ENCODE assay signal across 20 cellular contexts in the genomic region with DNA sequence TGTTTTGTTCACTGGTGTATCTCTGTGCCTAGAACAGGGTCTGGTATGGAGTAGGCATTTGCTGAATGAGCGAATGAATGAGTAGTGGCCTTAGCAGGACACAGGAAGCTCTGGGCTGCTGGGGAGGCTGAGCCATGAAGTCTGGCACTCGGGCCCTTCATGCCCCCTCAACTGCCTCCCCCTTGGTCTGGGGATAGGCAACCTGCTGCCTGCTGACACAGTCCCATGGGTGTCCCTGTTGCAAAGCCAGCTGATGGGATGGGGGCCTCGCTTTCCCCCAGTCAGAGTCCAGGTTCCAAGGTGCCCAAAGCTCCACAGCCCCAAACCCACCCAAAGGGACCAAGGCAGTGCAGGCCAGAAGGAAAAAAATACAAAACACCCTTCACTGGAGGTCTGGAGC.
A peak's percentile ranks its signal among the peaks of the same experiment; 100 is the strongest.
DNase-seq lines count a peak whose midpoint lies in the region; ATAC-seq and TF ChIP-seq lines count a peak whose summit lies in the region.
"Had no signal": no experiment of that assay in that cellular context is flagged by ENCODE, and none has a peak within 500 bp of the region (broad histone marks: within the 10 kb centered on the region; RNA-seq: fewer than 3 reads in every experiment).

No MANE protein-coding gene starts in this region.

- peak overlapping the region in 5 of 6 donors; percentile 68 to 92 (median 83) for H3K27ac Mint-ChIP-seq in immature natural killer cell

- no peak overlapping the region for H2AFZ ChIP-seq in Loucy (ENCODE audit: low read length)
- H2AFZ ChIP-seq: GM23248 had no signal

- H3K36me3 Mint-ChIP-seq in immature natural killer cell = no peaks in the 10 kb centered on the region

- no peaks in the 10 kb centered on the region for H3K9me2 ChIP-seq in Loucy (replicated peaks; ENCODE audit: low read depth, low read length)

- H3K27me3 ChIP-seq in heart left ventricle (peaks cover 0 to 49% (median 6%) of the 10 kb centered on the region in 9 donors), Loucy (ENCODE audit: insufficient read depth, low read length, poor library complexity, severe bottlenecking) (no peaks in the 10 kb centered on the region)

- no peaks in the 10 kb centered on the region for H3K9me3 Mint-ChIP-seq in immature natural killer cell

- H3K4me2 ChIP-seq in Loucy (ENCODE audit: low read depth, low read length, poor library complexity, severe bottlenecking) = peak overlapping the region; percentile 37
- H3K4me2 ChIP-seq: A549 had no signal

- H3K4me1 Mint-ChIP-seq in immature natural killer cell = peaks cover 39 to 41% of the 10 kb centered on the region in 2 donors

- no peaks in the 10 kb centered on the region for H3F3A ChIP-seq in Loucy (ENCODE audit: low read depth)

- DNase-seq in cardiac septum (ENCODE audit: low spot score) = peak; percentile 43
- no peak for DNase-seq in heart left ventricle
- DNase-seq in immature natural killer cell = no peak
- DNase-seq in GM13977 (ENCODE audit: low spot score) = no peak
- DNase-seq in AG08396 (ENCODE audit: low spot score) = no peak
- DNase-seq in mucosa of gallbladder (ENCODE audit: low spot score) = no peak
- DNase-seq: C1 segment of cervical spinal cord, DMS 273 treated with DMSO at 0.1 percent for 48 hours, GM23248, HCEC 1CT, KG1, NCI-H1436, NCI-H2029, NCI-H526, PC-3, RPMI8226, SJCRH30 had no signal

- H3K9me3 ChIP-seq in heart left ventricle (no peaks in the 10 kb centered on the region), Loucy (ENCODE audit: insufficient read depth, low read depth, low read length) (no peaks in the 10 kb centered on the region)
- H3K9me3 ChIP-seq: A549, SJCRH30 had no signal

- H3K4me3 Mint-ChIP-seq in immature natural killer cell = no peak overlapping the region

- TF ChIP-seq POLR2A in heart left ventricle (IDR thresholded peaks at IDR 0.05) = no peak

- intact Hi-C loops in cardiac septum (cut with DNase I) (no loop called here), heart left ventricle (cut with DNase I) (no loop called here)

- H3K4me3 ChIP-seq in heart left ventricle (no peak overlapping the region), Loucy (ENCODE audit: low read length, poor library complexity, severe bottlenecking) (no peak overlapping the region), skin epidermis (no peak overlapping the region)
- H3K4me3 ChIP-seq: A549, GM23248, SJCRH30 had no signal

- no peaks in the 10 kb centered on the region for H4K20me1 ChIP-seq in Loucy (ENCODE audit: insufficient read depth, low read length, poor library complexity, severe bottlenecking)

- TF ChIP-seq CTCF in heart left ventricle (IDR thresholded peaks at IDR 0.05) (no peak), Loucy (conservative IDR thresholded peaks at IDR 0.05; ENCODE audit: low read length) (no peak), GM13977 (IDR thresholded peaks at IDR 0.05; ENCODE audit: extremely low read depth, insufficient read depth, missing control alignments) (no peak)

- H3K36me3 ChIP-seq in heart left ventricle (no peaks in the 10 kb centered on the region), Loucy (ENCODE audit: insufficient read depth, low read length) (no peaks in the 10 kb centered on the region)
- H3K36me3 ChIP-seq: SJCRH30 had no signal

- in situ Hi-C loops in GM13977 (cut with MboI; ENCODE audit: low pct_unique_long_range_greater_than_20kb, low sequenced_read_pairs, unreplicated experiment) = no loop called here

- WGBS in heart left ventricle, 4 donors = 68 to 95% (median 83%) methylated on average over 3 of the region's 3 CpGs

- H3K4me1 ChIP-seq in heart left ventricle (peaks cover 0 to 7% (median 0%) of the 10 kb centered on the region in 12 donors), Loucy (ENCODE audit: insufficient read depth, low read length, poor library complexity, severe bottlenecking) (peaks cover 47% of the 10 kb centered on the region)

- H3K27ac ChIP-seq in heart left ventricle (no peak overlapping the region), skin epidermis (peak overlapping the region in 11 of 21 experiments; percentile 6 to 86 (median 26))
- H3K27ac ChIP-seq: A549, GM23248, SJCRH30 had no signal

- ATAC-seq in heart left ventricle = no peak
- ATAC-seq: A549, PC-3 had no signal

- no peaks in the 10 kb centered on the region for H3K79me2 ChIP-seq in Loucy (ENCODE audit: insufficient read depth, low read length)

- H3K9ac ChIP-seq in Loucy (ENCODE audit: low read depth, low read length, poor library complexity, severe bottlenecking) = peak overlapping the region; percentile 7
- H3K9ac ChIP-seq: GM23248 had no signal

- H3K27me3 Mint-ChIP-seq in immature natural killer cell (ENCODE audit: low read depth in 3 of 3) = peaks cover 0 to 4% (median 3%) of the 10 kb centered on the region in 3 donors

Comparison
In these comparisons a context has a peak if more than half of its experiments do, and no peak if none do; other contexts are left out.
1. H3K27ac ChIP-seq: peak in skin epidermis (11 of 21); none in heart left ventricle (0 of 12).